ENCODE assay signal across 1 cellular context in genomic region chr1:32013386-32014198, GRCh38.
TF ChIP-seq lines count a peak whose summit lies in the region.

Gene KHDRBS1, plus strand, starts transcription at chr1:32013868. Its CDS starts 128 bp downstream, at chr1:32013996.

TF ChIP-seq in HepG2, 621 proteins besides CTCF, POLR2A, EP300 and RAD21 (continued from another document and continues in another):
- TF ChIP-seq, protein P1, sequence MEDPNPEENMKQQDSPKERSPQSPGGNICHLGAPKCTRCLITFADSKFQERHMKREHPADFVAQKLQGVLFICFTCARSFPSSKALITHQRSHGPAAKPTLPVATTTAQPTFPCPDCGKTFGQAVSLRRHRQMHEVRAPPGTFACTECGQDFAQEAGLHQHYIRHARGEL (CRISPR knock-in tag; IDR thresholded peaks at IDR 0.05): peak; percentile 61; the same call in 1 of the 2 replicates
- TF ChIP-seq ETV6 (CRISPR knock-in tag; conservative IDR thresholded peaks at IDR 0.05) (no peak), ZNF17 (CRISPR knock-in tag; IDR thresholded peaks at IDR 0.05) (no peak), RNF2 (conservative IDR thresholded peaks at IDR 0.05; ENCODE audit: low read depth) (peak; percentile 74), ZZZ3 (CRISPR knock-in tag; IDR thresholded peaks at IDR 0.05; ENCODE audit: borderline replicate concordance) (peak; percentile 57; the same call in 1 of the 2 replicates), PAWR (CRISPR knock-in tag; IDR thresholded peaks at IDR 0.05; ENCODE audit: borderline replicate concordance) (no peak), ZNF3 (CRISPR knock-in tag; IDR thresholded peaks at IDR 0.05) (no peak), GTF3A (CRISPR knock-in tag; conservative IDR thresholded peaks at IDR 0.05) (no peak), TERF1 (CRISPR knock-in tag; IDR thresholded peaks at IDR 0.05) (no peak), ZNF18 (CRISPR knock-in tag; IDR thresholded peaks at IDR 0.05; ENCODE audit: insufficient replicate concordance) (peak; percentile 82), SKI (IDR thresholded peaks at IDR 0.05; ENCODE audit: partially characterized antibody) (no peak), SRSF4 (IDR thresholded peaks at IDR 0.05; ENCODE audit: low read depth, low read length, poor library complexity, severe bottlenecking) (no peak), MEIS2 (CRISPR knock-in tag; IDR thresholded peaks at IDR 0.05) (peak; percentile 47; the same call in 1 of the 2 replicates), BCL6 (CRISPR knock-in tag; IDR thresholded peaks at IDR 0.05) (no peak; the same call in 1 of the 2 replicates), DNMT3B (CRISPR knock-in tag; conservative IDR thresholded peaks at IDR 0.05) (no peak; the same call in 1 of the 2 replicates), KLF6 (CRISPR knock-in tag; IDR thresholded peaks at IDR 0.05) (peak; percentile 75; the same call in 1 of the 2 replicates), ZNF577 (CRISPR knock-in tag; IDR thresholded peaks at IDR 0.05; ENCODE audit: borderline replicate concordance, low read depth) (no peak), MBNL3 (CRISPR knock-in tag; conservative IDR thresholded peaks at IDR 0.05) (no peak), KLF12 (CRISPR knock-in tag; IDR thresholded peaks at IDR 0.05; ENCODE audit: borderline replicate concordance) (peak; percentile 48; the same call in 1 of the 2 replicates), ZBTB40 (IDR thresholded peaks at IDR 0.05) (no peak), ZBTB40 (CRISPR knock-in tag; IDR thresholded peaks at IDR 0.05) (peak; percentile 80; the same call in 1 of the 2 replicates), NFIC (IDR thresholded peaks at IDR 0.05; ENCODE audit: low read length) (no peak), HNRNPL (IDR thresholded peaks at IDR 0.05; ENCODE audit: low read depth, low read length) (no peak), GABPB1 (CRISPR knock-in tag; IDR thresholded peaks at IDR 0.05) (peak; percentile 94), ZNF263 (CRISPR knock-in tag; IDR thresholded peaks at IDR 0.05) (0 out of 2 replicates have a peak, but pooled peaks have one; percentile 12), SP2 (CRISPR knock-in tag; IDR thresholded peaks at IDR 0.05) (no peak), RFXAP (CRISPR knock-in tag; IDR thresholded peaks at IDR 0.05; ENCODE audit: borderline replicate concordance) (no peak; the same call in 1 of the 2 replicates), ZNF224 (CRISPR knock-in tag; IDR thresholded peaks at IDR 0.05) (no peak), RORA (CRISPR knock-in tag; IDR thresholded peaks at IDR 0.05) (no peak), ZNF234 (CRISPR knock-in tag; conservative IDR thresholded peaks at IDR 0.05) (0 out of 2 replicates have a peak, but pooled peaks have one; percentile 81), TFE3 (CRISPR knock-in tag; IDR thresholded peaks at IDR 0.05) (peak; percentile 91), TFAP4 (IDR thresholded peaks at IDR 0.05; ENCODE audit: borderline replicate concordance, low read depth) (peak; percentile 31; the same call in 1 of the 2 replicates), SETDB1 (CRISPR knock-in tag; IDR thresholded peaks at IDR 0.05; ENCODE audit: borderline replicate concordance) (no peak), ELF4 (CRISPR knock-in tag; IDR thresholded peaks at IDR 0.05; ENCODE audit: borderline replicate concordance) (no peak), CC2D1A (CRISPR knock-in tag; IDR thresholded peaks at IDR 0.05) (0 out of 2 replicates have a peak, but pooled peaks have one; percentile 55), MLLT10 (CRISPR knock-in tag; IDR thresholded peaks at IDR 0.05) (no peak), HMG20B (CRISPR knock-in tag; conservative IDR thresholded peaks at IDR 0.05) (no peak), NFRKB (IDR thresholded peaks at IDR 0.05) (no peak)
- TF ChIP-seq, protein P2, sequence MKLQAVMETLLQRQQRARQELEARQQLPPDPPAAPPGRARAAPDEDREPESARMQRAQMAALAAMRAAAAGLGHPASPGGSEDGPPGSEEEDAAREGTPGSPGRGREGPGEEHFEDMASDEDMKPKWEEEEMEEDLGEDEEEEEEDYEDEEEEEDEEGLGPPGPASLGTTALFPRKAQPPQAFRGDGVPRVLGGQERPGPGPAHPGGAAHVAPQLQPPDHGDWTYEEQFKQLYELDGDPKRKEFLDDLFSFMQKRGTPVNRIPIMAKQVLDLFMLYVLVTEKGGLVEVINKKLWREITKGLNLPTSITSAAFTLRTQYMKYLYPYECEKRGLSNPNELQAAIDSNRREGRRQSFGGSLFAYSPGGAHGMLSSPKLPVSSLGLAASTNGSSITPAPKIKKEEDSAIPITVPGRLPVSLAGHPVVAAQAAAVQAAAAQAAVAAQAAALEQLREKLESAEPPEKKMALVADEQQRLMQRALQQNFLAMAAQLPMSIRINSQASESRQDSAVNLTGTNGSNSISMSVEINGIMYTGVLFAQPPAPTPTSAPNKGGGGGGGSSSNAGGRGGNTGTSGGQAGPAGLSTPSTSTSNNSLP (IDR thresholded peaks at IDR 0.05; ENCODE audit: low read depth, low read length): no peak
- TF ChIP-seq, protein P3, sequence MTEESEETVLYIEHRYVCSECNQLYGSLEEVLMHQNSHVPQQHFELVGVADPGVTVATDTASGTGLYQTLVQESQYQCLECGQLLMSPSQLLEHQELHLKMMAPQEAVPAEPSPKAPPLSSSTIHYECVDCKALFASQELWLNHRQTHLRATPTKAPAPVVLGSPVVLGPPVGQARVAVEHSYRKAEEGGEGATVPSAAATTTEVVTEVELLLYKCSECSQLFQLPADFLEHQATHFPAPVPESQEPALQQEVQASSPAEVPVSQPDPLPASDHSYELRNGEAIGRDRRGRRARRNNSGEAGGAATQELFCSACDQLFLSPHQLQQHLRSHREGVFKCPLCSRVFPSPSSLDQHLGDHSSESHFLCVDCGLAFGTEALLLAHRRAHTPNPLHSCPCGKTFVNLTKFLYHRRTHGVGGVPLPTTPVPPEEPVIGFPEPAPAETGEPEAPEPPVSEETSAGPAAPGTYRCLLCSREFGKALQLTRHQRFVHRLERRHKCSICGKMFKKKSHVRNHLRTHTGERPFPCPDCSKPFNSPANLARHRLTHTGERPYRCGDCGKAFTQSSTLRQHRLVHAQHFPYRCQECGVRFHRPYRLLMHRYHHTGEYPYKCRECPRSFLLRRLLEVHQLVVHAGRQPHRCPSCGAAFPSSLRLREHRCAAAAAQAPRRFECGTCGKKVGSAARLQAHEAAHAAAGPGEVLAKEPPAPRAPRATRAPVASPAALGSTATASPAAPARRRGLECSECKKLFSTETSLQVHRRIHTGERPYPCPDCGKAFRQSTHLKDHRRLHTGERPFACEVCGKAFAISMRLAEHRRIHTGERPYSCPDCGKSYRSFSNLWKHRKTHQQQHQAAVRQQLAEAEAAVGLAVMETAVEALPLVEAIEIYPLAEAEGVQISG (CRISPR knock-in tag; IDR thresholded peaks at IDR 0.05): peak; percentile 48
- TF ChIP-seq, protein P4, sequence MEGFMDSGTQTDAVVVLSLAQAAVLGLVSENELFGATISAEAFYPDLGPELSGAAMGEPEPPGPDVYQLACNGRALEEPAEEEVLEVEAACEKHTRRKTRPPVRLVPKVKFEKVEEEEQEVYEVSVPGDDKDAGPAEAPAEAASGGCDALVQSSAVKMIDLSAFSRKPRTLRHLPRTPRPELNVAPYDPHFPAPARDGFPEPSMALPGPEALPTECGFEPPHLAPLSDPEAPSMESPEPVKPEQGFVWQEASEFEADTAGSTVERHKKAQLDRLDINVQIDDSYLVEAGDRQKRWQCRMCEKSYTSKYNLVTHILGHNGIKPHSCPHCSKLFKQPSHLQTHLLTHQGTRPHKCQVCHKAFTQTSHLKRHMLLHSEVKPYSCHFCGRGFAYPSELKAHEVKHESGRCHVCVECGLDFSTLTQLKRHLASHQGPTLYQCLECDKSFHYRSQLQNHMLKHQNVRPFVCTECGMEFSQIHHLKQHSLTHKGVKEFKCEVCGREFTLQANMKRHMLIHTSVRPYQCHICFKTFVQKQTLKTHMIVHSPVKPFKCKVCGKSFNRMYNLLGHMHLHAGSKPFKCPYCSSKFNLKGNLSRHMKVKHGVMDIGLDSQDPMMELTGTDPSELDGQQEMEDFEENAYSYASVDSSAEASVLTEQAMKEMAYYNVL (CRISPR knock-in tag; IDR thresholded peaks at IDR 0.05; ENCODE audit: borderline replicate concordance): peak; percentile 84; the same call in 1 of the 2 replicates
